In genomic region chr5:173963867-173964429, GRCh38 we compare ENCODE assay signal across 11 cellular contexts. TPM values are rescaled to one million over a fixed set of nuclear protein-coding genes. Genes with fewer than 3 reads are reported as not detected.
DNase-seq lines count a peak whose midpoint lies in the region; ATAC-seq and TF ChIP-seq lines count a peak whose summit lies in the region.
"Had no signal": no experiment of that assay in that cellular context is flagged by ENCODE, and none has a peak within 500 bp of the region (broad histone marks: within the 10 kb centered on the region; RNA-seq: fewer than 3 reads in every experiment).

No MANE protein-coding gene starts in this region.

- no peak for TF ChIP-seq EP300 in stomach (IDR thresholded peaks at IDR 0.05)

- CTCF ChIA-PET in Calu3 (lab: Charles Lee) (interaction anchor here (0.8 to 2.0 kb wide), 8 partner anchors 9 to 348 kb away, joined by 3 to 10 read pairs (median 4); partner anchors contain the start of gene BOD1), mammary epithelial cell (lab: Charles Lee; ENCODE audit: low non-redundant PET) (interaction anchor here (0.8 kb wide), 1 partner anchor 348 kb away, joined by 3 read pairs; the partner anchor contains the start of gene BOD1), HEK293T (lab: Yijun Ruan, JAX) (interaction anchor here (1.1 kb wide), 1 partner anchor 39 kb away, joined by 3 read pairs; no protein-coding TSS in a partner anchor)

- H3K9ac ChIP-seq in mammary epithelial cell (ENCODE audit: insufficient read depth, low read length) (no peak overlapping the region), mucosa of rectum (ENCODE audit: low read depth in 1 of 2, low read length in 2 of 2) (peak overlapping the region; percentile 41)

- 8% methylated on average over 18 of the region's 18 CpGs for WGBS in mammary epithelial cell (ENCODE audit: low coverage, missing lambda C conversion rate)
- 56 to 63% (median 60%) methylated on average over 18 of the region's 18 CpGs for WGBS in stomach, 5 donors

- H3K4me3 ChIP-seq in mammary epithelial cell (replicated peaks in 1 of 3; ENCODE audit: insufficient read depth in 1 of 3, low read depth in 2 of 3, low read length in 3 of 3) (peak overlapping the region; percentile 45 to 73 (median 47)), mucosa of rectum (ENCODE audit: low read length in 2 of 2) (peak overlapping the region; percentile 54 to 66), stomach (peak overlapping the region in 2 of 4 donors; percentile 5 to 27)
- H3K4me3 ChIP-seq: GM12878 had no signal

- H2AFZ ChIP-seq in mammary epithelial cell (ENCODE audit: low read depth, low read length) = peak overlapping the region; percentile 90

- no peaks in the 10 kb centered on the region for H3K9me3 Mint-ChIP-seq in Calu3 (ENCODE audit: low read depth, unreplicated experiment)

- TF ChIP-seq CTCF in Calu3 (IDR thresholded peaks at IDR 0.05; ENCODE audit: unreplicated experiment) = no peak
- no peak for TF ChIP-seq CTCF in mammary epithelial cell (conservative IDR thresholded peaks at IDR 0.05 in 1 of 2, IDR thresholded peaks at IDR 0.05 in 1 of 2; ENCODE audit: extremely low read depth in 1 of 2, insufficient read depth in 1 of 2, low read depth in 1 of 2, low read length in 2 of 2)
- TF ChIP-seq CTCF in stomach (IDR thresholded peaks at IDR 0.05) = no peak

- POLR2A ChIA-PET in HEK293T (lab: Yijun Ruan, JAX) = interaction anchor here (2.4 kb wide), 1 partner anchor 348 kb away, joined by 7 read pairs; the partner anchor contains the start of gene BOD1

- peaks cover 13% of the 10 kb centered on the region for H3K36me3 Mint-ChIP-seq in Calu3 (ENCODE audit: insufficient read depth, unreplicated experiment)

- no peak for TF ChIP-seq POLR2A in stomach (IDR thresholded peaks at IDR 0.05)

- H3K27me3 ChIP-seq in mammary epithelial cell (ENCODE audit: insufficient read depth, low read length) = no peaks in the 10 kb centered on the region
- H3K27me3 ChIP-seq in mucosa of rectum (ENCODE audit: control insufficient read depth in 2 of 2, insufficient read depth in 2 of 2, low read length in 2 of 2) = no peaks in the 10 kb centered on the region
- H3K27me3 ChIP-seq in stomach = no peaks in the 10 kb centered on the region

- peak overlapping the region; percentile 82 for H3K4me2 ChIP-seq in mammary epithelial cell (ENCODE audit: insufficient read depth, low read depth, low read length)

- dilution Hi-C loops in mammary epithelial cell (cut with HindIII; ENCODE audit: low sequenced_read_pairs) = no loop called here

- H3K79me2 ChIP-seq in mammary epithelial cell (ENCODE audit: insufficient read depth, low read length) = no peaks in the 10 kb centered on the region

- H3K36me3 ChIP-seq in mammary epithelial cell (ENCODE audit: insufficient read depth, low read length) (no peaks in the 10 kb centered on the region), mucosa of rectum (ENCODE audit: control insufficient read depth in 2 of 2, insufficient read depth in 2 of 2, low read length in 2 of 2) (no peaks in the 10 kb centered on the region), stomach (peaks cover 0 to 11% (median 7%) of the 10 kb centered on the region in 4 donors)

- no peaks in the 10 kb centered on the region for H3K27me3 Mint-ChIP-seq in Calu3 (ENCODE audit: unreplicated experiment)

- peak overlapping the region; percentile 53 for H3K27ac ChIP-seq in mammary epithelial cell (ENCODE audit: insufficient read depth, low read depth, low read length)
- peak overlapping the region; percentile 48 to 54 for H3K27ac ChIP-seq in mucosa of rectum (ENCODE audit: low read depth in 2 of 2, low read length in 2 of 2)
- H3K27ac ChIP-seq in stomach = peak overlapping the region in 2 of 5 donors; percentile 35 to 42

- no peaks in the 10 kb centered on the region for H3K9me3 ChIP-seq in mammary epithelial cell (replicated peaks; ENCODE audit: insufficient read depth, low read length)
- H3K9me3 ChIP-seq in mucosa of rectum (ENCODE audit: control insufficient read depth in 2 of 2, low read length in 2 of 2) = no peaks in the 10 kb centered on the region
- no peaks in the 10 kb centered on the region for H3K9me3 ChIP-seq in stomach

- no TSS peak for BruUV-seq in Calu3 (replicated peaks; lab: Mats Ljungman, UMichigan)
- BruUV-seq in mammary epithelial cell (replicated peaks; lab: Mats Ljungman, UMichigan) = no TSS peak

- intact Hi-C loops in Calu3 (cut with micrococcal nuclease; ENCODE audit: unreplicated experiment) = no loop called here
- intact Hi-C loops in mammary epithelial cell (cut with micrococcal nuclease) = no loop called here
- intact Hi-C loops in stomach (cut with DNase I; ENCODE audit: low total_unique reads) = no loop called here

- DNase-seq in Calu3 = peak; percentile 49
- peak; percentile 69 to 79 for DNase-seq in NCI-H1930 (lab: John Stamatoyannopoulos, UW)
- peak; percentile 24 for DNase-seq in mammary epithelial cell
- DNase-seq in stomach = no peak
- DNase-seq in HEK293T (ENCODE audit: extremely low spot score) = no peak
- DNase-seq: RPMI8226 had no signal

- peak overlapping the region; percentile 83 for H3K27ac Mint-ChIP-seq in Calu3 (ENCODE audit: unreplicated experiment)

- in situ Hi-C loops in mammary epithelial cell (cut with MboI; ENCODE audit: low sequenced_read_pairs in 2 of 2) = no loop called here

- ATAC-seq in HG02840 (IDR thresholded peaks at IDR 0.05; ENCODE audit: low FRiP score, unreplicated experiment) (no peak), GM19467 (IDR thresholded peaks at IDR 0.05; ENCODE audit: unreplicated experiment) (no peak)
- ATAC-seq: GM12878 had no signal

- peaks cover 18% of the 10 kb centered on the region for H3K4me1 Mint-ChIP-seq in Calu3 (ENCODE audit: low read depth, unreplicated experiment)

- H4K20me1 ChIP-seq in mammary epithelial cell (ENCODE audit: insufficient read depth, low read length) = no peaks in the 10 kb centered on the region

- H3K4me1 ChIP-seq in mammary epithelial cell (ENCODE audit: insufficient read depth, low read length) = no peaks in the 10 kb centered on the region
- no peaks in the 10 kb centered on the region for H3K4me1 ChIP-seq in mucosa of rectum (ENCODE audit: control insufficient read depth in 2 of 2, insufficient read depth in 2 of 2, low read length in 2 of 2)
- H3K4me1 ChIP-seq in stomach = peaks cover 0 to 11% (median 5%) of the 10 kb centered on the region in 4 donors

- H3K4me3 Mint-ChIP-seq in Calu3 (ENCODE audit: low read depth, unreplicated experiment) = peak overlapping the region; percentile 85

TF ChIP-seq in HEK293T, 16 proteins besides CTCF, POLR2A, EP300 and RAD21:
- TF ChIP-seq ARNT (IDR thresholded peaks at IDR 0.05) (no peak), ELF4 (IDR thresholded peaks at IDR 0.05) (no peak), L3MBTL2 (conservative IDR thresholded peaks at IDR 0.05) (no peak), SP1 (IDR thresholded peaks at IDR 0.05) (no peak), PKNOX1 (IDR thresholded peaks at IDR 0.05) (no peak), CTBP1 (IDR thresholded peaks at IDR 0.05; ENCODE audit: borderline replicate concordance) (no peak), BHLHE40 (IDR thresholded peaks at IDR 0.05; ENCODE audit: borderline replicate concordance) (no peak)
TF ChIP-seq in HEK293T: peak in this region for 0.

RNA-seq across cellular contexts. Expression of gene C5orf47, which starts 25.0 kb away (rescaled TPM):
- total RNA-seq in Calu3 (2022) (not detected in 2 replicates), mammary epithelial cell (not detected), stomach (not detected)
- polyA plus RNA-seq in mammary epithelial cell (not detected), stomach (not detected)
- polyA minus RNA-seq in mammary epithelial cell = not detected
- total RNA-seq: endothelial cell of umbilical vein, GM12878 had no signal
- polyA plus RNA-seq: endothelial cell of umbilical vein had no signal

Comparison
In these comparisons a context has a peak if more than half of its experiments do, and no peak if none do; other contexts are left out.
1. DNase-seq: peak in Calu3 (single experiment), NCI-H1930 (2 of 2) and mammary epithelial cell (single experiment); none in stomach (single experiment) and HEK293T (single experiment).